In the genomic region with DNA sequence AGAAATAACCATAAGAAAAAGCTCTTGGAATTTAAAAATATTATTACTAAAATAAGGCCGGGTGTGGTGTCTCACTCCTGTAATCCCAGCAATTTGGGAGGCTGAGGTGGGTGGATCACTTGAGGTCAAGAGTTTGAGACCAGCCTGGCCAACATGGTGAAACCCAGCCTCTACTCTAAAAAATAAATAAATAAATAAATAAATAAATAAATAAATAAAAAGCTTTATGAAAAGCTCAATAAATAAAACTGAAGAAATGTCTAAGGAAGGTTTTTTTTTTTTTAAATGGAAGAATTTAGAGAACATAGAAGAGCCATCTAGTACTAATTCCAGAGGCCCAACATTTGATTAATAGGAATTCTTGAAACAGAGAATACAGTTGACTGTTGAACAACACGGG, we compare ENCODE assay signal across 11 cellular contexts.
"Had no signal": no experiment of that assay in that cellular context is flagged by ENCODE, and none has a peak within 500 bp of the region (broad histone marks: within the 10 kb centered on the region; RNA-seq: fewer than 3 reads in every experiment).

No MANE protein-coding gene starts in this region.

- FAIRE-seq: H1, H54 had no signal

- H3K36me3 ChIP-seq: HAP-1 had no signal

- H3K9me3 ChIP-seq: HAP-1 had no signal

- ATAC-seq: GM23338, HCT116 had no signal

- H3K4me2 ChIP-seq: GM23338 had no signal

- H3K4me1 ChIP-seq: HAP-1 had no signal

- H3K27ac ChIP-seq: GM23248 had no signal

- H3K4me3 ChIP-seq: GM23248, GM23338, HAP-1 had no signal

- DNase-seq: GM23248, GOT3, H7, H9, HCEC 1CT, HFFc6 had no signal
